ENCODE assay signal across 16 cellular contexts in genomic region chr1:78483903-78484302, GRCh38. TPM values are rescaled to one million over a fixed set of nuclear protein-coding genes. Genes with fewer than 3 reads are reported as not detected.
DNase-seq lines count a peak whose midpoint lies in the region; ATAC-seq and TF ChIP-seq lines count a peak whose summit lies in the region.
"Had no signal": no experiment of that assay in that cellular context is flagged by ENCODE, and none has a peak within 500 bp of the region (broad histone marks: within the 10 kb centered on the region; RNA-seq: fewer than 3 reads in every experiment).

No MANE protein-coding gene starts in this region.

- peak overlapping the region; percentile 43 for H3K4me3 ChIP-seq in HUES6 (ENCODE audit: low read depth, low read length)
- no peak overlapping the region for H3K4me3 ChIP-seq in WERI-Rb-1 (ENCODE audit: low read depth, low read length)
- H3K4me3 ChIP-seq: hepatocyte had no signal

- peak; percentile 9; the same call in 1 of the 2 replicates for TF ChIP-seq CTCF in WERI-Rb-1 (IDR thresholded peaks at IDR 0.05; ENCODE audit: low read depth, low read length)

- no peak for ATAC-seq in HG03108 (IDR thresholded peaks at IDR 0.05; ENCODE audit: unreplicated experiment)
- ATAC-seq: naive thymus-derived CD8-positive, alpha-beta T cell had no signal

- TF ChIP-seq POLR2A in erythroblast (IDR thresholded peaks at IDR 0.05; ENCODE audit: low read length), result no peak

- H3K4me1 Mint-ChIP-seq in immature natural killer cell, result no peaks in the 10 kb centered on the region
- H3K4me1 Mint-ChIP-seq: activated CD4-positive, alpha-beta T cell treated with anti-CD3 and anti-CD28 coated beads, Interleukin-2, amount 10 ng/mL, durations not matched to agents 7 days and 5 days; naive thymus-derived CD8-positive, alpha-beta T cell had no signal

- no peak overlapping the region for H3K4me3 Mint-ChIP-seq in immature natural killer cell
- H3K4me3 Mint-ChIP-seq: activated CD4-positive, alpha-beta T cell treated with anti-CD3 and anti-CD28 coated beads, Interleukin-2, amount 10 ng/mL, durations not matched to agents 7 days and 5 days; activated T-cell treated with anti-CD3 and anti-CD28 coated beads, Interleukin-2, amount 50 U/mL, for 24 hours; naive thymus-derived CD8-positive, alpha-beta T cell had no signal

- no peak overlapping the region for H3K27ac Mint-ChIP-seq in immature natural killer cell
- H3K27ac Mint-ChIP-seq: activated CD4-positive, alpha-beta T cell treated with anti-CD3 and anti-CD28 coated beads, Interleukin-2, amount 10 ng/mL, durations not matched to agents 7 days and 5 days; activated T-cell treated with anti-CD3 and anti-CD28 coated beads, Interleukin-2, amount 50 U/mL, for 24 hours; naive thymus-derived CD8-positive, alpha-beta T cell had no signal

- H3K9ac ChIP-seq in HUES6 (ENCODE audit: low read length), result no peak overlapping the region

- peaks cover 0 to 22% (median 10%) of the 10 kb centered on the region in 6 donors for H3K9me3 Mint-ChIP-seq in immature natural killer cell
- H3K9me3 Mint-ChIP-seq: activated CD4-positive, alpha-beta T cell treated with anti-CD3 and anti-CD28 coated beads, Interleukin-2, amount 10 ng/mL, durations not matched to agents 7 days and 5 days; activated T-cell treated with anti-CD3 and anti-CD28 coated beads, Interleukin-2, amount 50 U/mL, for 24 hours had no signal

- H3K27ac ChIP-seq in HUES6 (ENCODE audit: low read depth, low read length) (no peak overlapping the region), WERI-Rb-1 (peak overlapping the region; percentile 56)
- H3K27ac ChIP-seq: hepatocyte had no signal

- H3K27me3 ChIP-seq in HUES6 (ENCODE audit: control insufficient read depth, insufficient read depth, low read length) (peaks cover 14% of the 10 kb centered on the region; the same call in 1 of the 2 replicates), WERI-Rb-1 (ENCODE audit: insufficient read depth, low read depth, severe bottlenecking) (no peaks in the 10 kb centered on the region)
- H3K27me3 ChIP-seq: hepatocyte had no signal

- DNase-seq in Daoy (ENCODE audit: low read depth) (peak; percentile 49), WERI-Rb-1 (peak; percentile 96), islet precursor cell (peak; percentile 74), erythroblast (lab: John Stamatoyannopoulos, UW) (no peak), immature natural killer cell (no peak), NCI-H748 (lab: John Stamatoyannopoulos, UW; ENCODE audit: unreplicated experiment) (no peak)
- DNase-seq: activated CD4-positive, alpha-beta T cell treated with anti-CD3 and anti-CD28 coated beads, Interleukin-2, amount 10 ng/mL, durations not matched to agents 7 days and 5 days; activated T-cell treated with anti-CD3 and anti-CD28 coated beads, Interleukin-2, amount 50 U/mL, for 24 hours; DMS79 treated with DMSO at 0.1 percent for 48 hours; naive thymus-derived CD8-positive, alpha-beta T cell; NCI-H2029; substantia nigra; T-helper 9 cell had no signal

- H3K27me3 Mint-ChIP-seq in immature natural killer cell (ENCODE audit: low read depth in 3 of 3), result no peaks in the 10 kb centered on the region

- no peaks in the 10 kb centered on the region for H3K36me3 ChIP-seq in HUES6 (ENCODE audit: control insufficient read depth, insufficient read depth, low read length)
- no peaks in the 10 kb centered on the region for H3K36me3 ChIP-seq in WERI-Rb-1

- H3K9me3 ChIP-seq in HUES6 (ENCODE audit: control insufficient read depth, insufficient read depth, low read depth, low read length) (no peaks in the 10 kb centered on the region), WERI-Rb-1 (ENCODE audit: severe bottlenecking) (no peaks in the 10 kb centered on the region)

- H3K4me1 ChIP-seq in HUES6 (ENCODE audit: control insufficient read depth, insufficient read depth, low read length), result peaks cover 12% of the 10 kb centered on the region

- no peaks in the 10 kb centered on the region for H3K36me3 Mint-ChIP-seq in immature natural killer cell

RNA-seq across cellular contexts. Expression of gene PTGFR, which starts 6.9 kb away (rescaled TPM):
- total RNA-seq in Daoy (2014; rRNA removed; shearing (Covaris generic)), result 1.8 and 2.9 TPM in 2 replicates
- polyA plus RNA-seq in immature natural killer cell, result not detected
- total RNA-seq: activated CD4-positive, alpha-beta T cell treated with anti-CD3 and anti-CD28 coated beads, Interleukin-2, amount 10 ng/mL, durations not matched to agents 7 days and 5 days; naive thymus-derived CD8-positive, alpha-beta T cell had no signal
- polyA plus RNA-seq: naive thymus-derived CD8-positive, alpha-beta T cell had no signal

Comparison
In these comparisons a context has a peak if more than half of its experiments do, and no peak if none do; other contexts are left out.
1. DNase-seq: peak in Daoy (single experiment), WERI-Rb-1 (single experiment) and islet precursor cell (single experiment); none in erythroblast (0 of 2), immature natural killer cell (0 of 3) and NCI-H748 (single experiment).